Comparison of ENCODE assay signal across 8 cellular contexts in genomic region chr1:174074757-174075156, GRCh38. TPM values are rescaled to one million over a fixed set of nuclear protein-coding genes. Genes with fewer than 3 reads are reported as not detected.
A peak's percentile ranks its signal among the peaks of the same experiment; 100 is the strongest.
DNase-seq lines count a peak whose midpoint lies in the region; ATAC-seq and TF ChIP-seq lines count a peak whose summit lies in the region.

No MANE protein-coding gene starts in this region.

- no peaks in the 10 kb centered on the region for H3K9me3 Mint-ChIP-seq in activated naive CD4-positive, alpha-beta T cell treated with anti-CD3 and anti-CD28 coated beads for 36 hours

- no peak overlapping the region for H3K23ac ChIP-seq in mesenchymal stem cell (ENCODE audit: low read length in 2 of 2)

- H3K4me3 ChIP-seq in astrocyte of the spinal cord (ENCODE audit: low read depth, low read length) (no peak overlapping the region), mesenchymal stem cell (ENCODE audit: insufficient read depth in 1 of 2, low read depth in 1 of 2, low read length in 2 of 2) (no peak overlapping the region)

- H2AFZ ChIP-seq in mesenchymal stem cell (ENCODE audit: low read depth, low read length), result no peak overlapping the region

- H3K4me1 Mint-ChIP-seq in activated naive CD4-positive, alpha-beta T cell treated with anti-CD3 and anti-CD28 coated beads for 36 hours (ENCODE audit: low read depth), result no peaks in the 10 kb centered on the region

- TF ChIP-seq CTCF in astrocyte of the spinal cord (IDR thresholded peaks at IDR 0.05; ENCODE audit: low read depth, low read length), result peak; percentile 41

- peaks cover 3% of the 10 kb centered on the region for H3K9me3 ChIP-seq in mesenchymal stem cell (ENCODE audit: control insufficient read depth, low read length)

- H3K4me1 ChIP-seq in mesenchymal stem cell (ENCODE audit: control insufficient read depth, insufficient read depth, low read depth, low read length), result peaks cover 2% of the 10 kb centered on the region

- intact Hi-C loops in activated naive CD4-positive, alpha-beta T cell treated with anti-CD3 and anti-CD28 coated beads for 36 hours (cut with micrococcal nuclease), result loop anchor here (1.0 to 5.0 kb wide), 3 partner anchors 207 to 643 kb away; partner anchors contain the start of genes CENPL, DARS2, GAS5 and ZBTB37
- intact Hi-C loops in sciatic nerve (cut with DNase I), result no loop called here

- H3K27ac ChIP-seq in mesenchymal stem cell (ENCODE audit: low read length, poor library complexity, severe bottlenecking), result no peak overlapping the region

- H4K91ac ChIP-seq in mesenchymal stem cell (ENCODE audit: low read length), result no peak overlapping the region

- no peak for ATAC-seq in sciatic nerve
- ATAC-seq in HG03565 (IDR thresholded peaks at IDR 0.05; ENCODE audit: unreplicated experiment), result no peak

- peak overlapping the region; percentile 57 for H3K9ac ChIP-seq in mesenchymal stem cell (ENCODE audit: low read length)

- no peak overlapping the region for H3K27ac Mint-ChIP-seq in activated naive CD4-positive, alpha-beta T cell treated with anti-CD3 and anti-CD28 coated beads for 36 hours

- H2BK120ac ChIP-seq in mesenchymal stem cell (ENCODE audit: low read depth, low read length), result no peak overlapping the region

- H2BK15ac ChIP-seq in mesenchymal stem cell (ENCODE audit: low read depth, poor library complexity, severe bottlenecking), result no peak overlapping the region

- no peaks in the 10 kb centered on the region for H3K27me3 Mint-ChIP-seq in activated naive CD4-positive, alpha-beta T cell treated with anti-CD3 and anti-CD28 coated beads for 36 hours (ENCODE audit: low read depth)

- no peak overlapping the region for H3K4me3 Mint-ChIP-seq in activated naive CD4-positive, alpha-beta T cell treated with anti-CD3 and anti-CD28 coated beads for 36 hours

- H3K18ac ChIP-seq in mesenchymal stem cell (ENCODE audit: low read depth in 1 of 2, low read length in 2 of 2), result no peak overlapping the region

- H4K8ac ChIP-seq in mesenchymal stem cell (ENCODE audit: low read length), result no peak overlapping the region

- H3K36me3 ChIP-seq in mesenchymal stem cell (ENCODE audit: control insufficient read depth in 1 of 2, insufficient read depth in 2 of 2, low read depth in 1 of 2, low read length in 2 of 2), result no peaks in the 10 kb centered on the region

- CTCF ChIA-PET in activated naive CD4-positive, alpha-beta T cell treated with anti-CD3 and anti-CD28 coated beads for 36 hours (lab: Charles Lee), result no interaction called here

- peak; percentile 33 for DNase-seq in DMS114 treated with DMSO at 0.1 percent for 48 hours (lab: John Stamatoyannopoulos, UW; ENCODE audit: unreplicated experiment)
- DNase-seq in LHCN-M2 (ENCODE audit: low read depth), result peak; percentile 40
- DNase-seq in astrocyte of the spinal cord (ENCODE audit: low read depth, low spot score), result peak; percentile 39
- DNase-seq in mesenchymal stem cell, result peak; percentile 34
- no peak for DNase-seq in activated naive CD4-positive, alpha-beta T cell treated with anti-CD3 and anti-CD28 coated beads for 36 hours
- DNase-seq in sciatic nerve (ENCODE audit: low spot score), result no peak
- DNase-seq in COR-L47 (lab: John Stamatoyannopoulos, UW), result no peak

- no peak overlapping the region for H3K14ac ChIP-seq in mesenchymal stem cell (ENCODE audit: low read length in 2 of 2)

- H2BK12ac ChIP-seq in mesenchymal stem cell (ENCODE audit: low read length in 2 of 2), result no peak overlapping the region

- H2AK5ac ChIP-seq in mesenchymal stem cell (ENCODE audit: low read length, severe bottlenecking), result no peak overlapping the region

- H3K4me2 ChIP-seq in mesenchymal stem cell (ENCODE audit: low read length, poor library complexity, severe bottlenecking), result no peak overlapping the region

- H3K36me3 Mint-ChIP-seq in activated naive CD4-positive, alpha-beta T cell treated with anti-CD3 and anti-CD28 coated beads for 36 hours (ENCODE audit: low read depth), result no peaks in the 10 kb centered on the region

- H3K79me1 ChIP-seq in mesenchymal stem cell (replicated peaks; ENCODE audit: low read length, poor library complexity, severe bottlenecking), result no peaks in the 10 kb centered on the region

- no peak overlapping the region for H2BK5ac ChIP-seq in mesenchymal stem cell (ENCODE audit: low read depth, low read length, poor library complexity, severe bottlenecking)

- no peak overlapping the region for H3K4ac ChIP-seq in mesenchymal stem cell (ENCODE audit: low read depth in 1 of 2, low read length in 2 of 2)

- in situ Hi-C loops in astrocyte of the spinal cord (cut with HindIII; ENCODE audit: low sequenced_read_pairs), result no loop called here

- WGBS in mesenchymal stem cell, result 100% methylated on average over 1 of the region's 2 CpGs

- H3K27me3 ChIP-seq in mesenchymal stem cell (ENCODE audit: control insufficient read depth in 1 of 2, insufficient read depth in 1 of 2, low read length in 2 of 2), result no peaks in the 10 kb centered on the region

RNA-seq across cellular contexts. Expression of gene RC3H1, which starts 52.6 kb away (rescaled TPM):
- 12.4 and 13.4 TPM in 2 replicates for total RNA-seq in LHCN-M2 (2014; rRNA removed)
- polyA plus RNA-seq in LHCN-M2 (2012), result 2.4 TPM
- polyA plus RNA-seq in mesenchymal stem cell (2013, experiment 1 of 2), result 8.8 TPM
- 8.1 TPM for polyA plus RNA-seq in mesenchymal stem cell (2013, experiment 2 of 2)
- total RNA-seq in activated naive CD4-positive, alpha-beta T cell treated with anti-CD3 and anti-CD28 coated beads for 36 hours, result 10 to 100 TPM; 24.2 to 27.1 TPM
- total RNA-seq in sciatic nerve, result 47.6 TPM

Comparison
In these comparisons a context has a peak if more than half of its experiments do, and no peak if none do; other contexts are left out.
1. DNase-seq: peak in DMS114 treated with DMSO at 0.1 percent for 48 hours (single experiment), LHCN-M2 (single experiment), astrocyte of the spinal cord (single experiment) and mesenchymal stem cell (single experiment); none in activated naive CD4-positive, alpha-beta T cell treated with anti-CD3 and anti-CD28 coated beads for 36 hours (single experiment), sciatic nerve (single experiment) and COR-L47 (single experiment).